In genomic region chr2:59732861-59733603, GRCh38 we compare ENCODE assay signal across 20 cellular contexts.
"Had no signal": no experiment of that assay in that cellular context is flagged by ENCODE, and none has a peak within 500 bp of the region (broad histone marks: within the 10 kb centered on the region; RNA-seq: fewer than 3 reads in every experiment).

No MANE protein-coding gene starts in this region.

- H3K27ac Mint-ChIP-seq: activated CD4-positive, alpha-beta T cell treated with anti-CD3 and anti-CD28 coated beads, Interleukin-2, amount 10 ng/mL, durations not matched to agents 7 days and 5 days; activated naive CD4-positive, alpha-beta T cell treated with anti-CD3 and anti-CD28 coated beads for 36 hours; progenitor cell of endocrine pancreas had no signal

- H3K4me3 Mint-ChIP-seq: activated CD4-positive, alpha-beta T cell treated with anti-CD3 and anti-CD28 coated beads, Interleukin-2, amount 10 ng/mL, durations not matched to agents 7 days and 5 days; activated naive CD4-positive, alpha-beta T cell treated with anti-CD3 and anti-CD28 coated beads for 36 hours; naive thymus-derived CD8-positive, alpha-beta T cell had no signal

- DNase-seq: activated CD4-positive, alpha-beta T cell treated with anti-CD3 and anti-CD28 coated beads, Interleukin-2, amount 10 ng/mL, durations not matched to agents 7 days and 5 days; activated CD4-positive, CD25-positive, alpha-beta regulatory T cell; activated CD8-positive, alpha-beta memory T cell treated with anti-CD3 and anti-CD28 coated beads for 24 hours; activated naive CD4-positive, alpha-beta T cell treated with anti-CD3 and anti-CD28 coated beads for 36 hours; central memory CD4-positive, alpha-beta T cell; effector memory CD4-positive, alpha-beta T cell; naive thymus-derived CD8-positive, alpha-beta T cell; occipital lobe; right lobe of liver; spleen; stimulated activated CD4-positive, alpha-beta T cell treated with anti-CD3 and anti-CD28 coated beads, Interleukin-2, amount 100 ng/mL, for 24 hours; stimulated activated naive CD8-positive, alpha-beta T cell treated with anti-CD3 and anti-CD28 coated beads, Interleukin-15, Interleukin-2, amounts not matched to agents 100 U/mL and 50 U/mL, for 24 hours; T-helper 1 cell; upper lobe of right lung had no signal

- ATAC-seq: gastroesophageal sphincter; mucosa of descending colon; naive thymus-derived CD8-positive, alpha-beta T cell; right lobe of liver; stimulated activated naive CD8-positive, alpha-beta T cell treated with anti-CD3 and anti-CD28 coated beads, Interleukin-15, Interleukin-2, amounts not matched to agents 100 U/mL and 50 U/mL, for 24 hours; upper lobe of right lung had no signal

- H3K4me1 ChIP-seq: gastroesophageal sphincter, right lobe of liver, spleen, upper lobe of right lung had no signal

- H3K36me3 ChIP-seq: gastroesophageal sphincter, right lobe of liver, spleen, upper lobe of right lung had no signal

- H3K4me1 Mint-ChIP-seq: activated CD4-positive, alpha-beta T cell treated with anti-CD3 and anti-CD28 coated beads, Interleukin-2, amount 10 ng/mL, durations not matched to agents 7 days and 5 days; naive thymus-derived CD8-positive, alpha-beta T cell had no signal

- H3K36me3 Mint-ChIP-seq: naive thymus-derived CD8-positive, alpha-beta T cell had no signal

- H3K27ac ChIP-seq: epithelial cell of prostate, gastroesophageal sphincter, hepatocyte, right lobe of liver, spleen, upper lobe of right lung had no signal

- H3K9me3 ChIP-seq: gastroesophageal sphincter, mucosa of descending colon, right lobe of liver, spleen, upper lobe of right lung had no signal

- H3K9me3 Mint-ChIP-seq: activated CD4-positive, alpha-beta T cell treated with anti-CD3 and anti-CD28 coated beads, Interleukin-2, amount 10 ng/mL, durations not matched to agents 7 days and 5 days; activated naive CD4-positive, alpha-beta T cell treated with anti-CD3 and anti-CD28 coated beads for 36 hours; naive thymus-derived CD8-positive, alpha-beta T cell had no signal

- H3K27me3 ChIP-seq: gastroesophageal sphincter, hepatocyte, right lobe of liver, spleen, upper lobe of right lung had no signal

- H3K4me3 ChIP-seq: gastroesophageal sphincter, hepatocyte, lung, mucosa of descending colon, right lobe of liver, spleen, upper lobe of right lung had no signal

- H3K27me3 Mint-ChIP-seq: activated CD4-positive, alpha-beta T cell treated with anti-CD3 and anti-CD28 coated beads, Interleukin-2, amount 10 ng/mL, durations not matched to agents 7 days and 5 days; naive thymus-derived CD8-positive, alpha-beta T cell; progenitor cell of endocrine pancreas had no signal
